Comparison of ENCODE assay signal across 10 cellular contexts in the genomic region with DNA sequence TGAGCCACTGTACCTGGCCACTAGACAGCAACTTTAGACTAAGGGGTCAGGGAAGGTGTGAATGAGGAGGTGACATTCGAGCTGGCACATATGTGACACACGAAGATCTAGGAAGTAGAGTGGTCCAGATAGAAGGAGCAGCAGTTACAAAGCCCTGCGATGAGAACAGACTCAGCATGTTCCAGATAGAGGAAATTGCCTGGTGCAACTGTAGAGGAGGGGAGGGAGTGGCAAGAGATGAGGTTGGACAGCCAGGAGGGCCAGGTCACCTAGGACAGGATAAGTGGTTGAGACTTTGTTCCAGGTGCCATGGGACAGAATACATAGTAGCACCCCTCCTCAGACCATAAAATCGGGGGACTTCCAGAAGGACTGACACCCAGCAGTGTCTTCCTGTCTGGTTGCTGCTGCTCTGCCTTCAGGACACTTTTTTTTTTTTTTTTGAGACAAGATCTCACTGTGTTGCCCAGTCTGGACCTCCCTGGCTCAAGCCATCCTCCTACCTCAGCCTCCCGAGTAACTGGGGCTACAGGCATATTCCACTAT. TPM values are rescaled to one million over a fixed set of nuclear protein-coding genes. Genes with fewer than 3 reads are reported as not detected.
A peak's percentile ranks its signal among the peaks of the same experiment; 100 is the strongest.
DNase-seq lines count a peak whose midpoint lies in the region; ATAC-seq and TF ChIP-seq lines count a peak whose summit lies in the region.
"Had no signal": no experiment of that assay in that cellular context is flagged by ENCODE, and none has a peak within 500 bp of the region (broad histone marks: within the 10 kb centered on the region; RNA-seq: fewer than 3 reads in every experiment).

No MANE protein-coding gene starts in this region.

- H3K27me3 ChIP-seq in CD4-positive, alpha-beta memory T cell (ENCODE audit: insufficient read depth, low read length) = no peaks in the 10 kb centered on the region
- no peaks in the 10 kb centered on the region for H3K27me3 ChIP-seq in esophagus squamous epithelium

- peak overlapping the region in 1 of 8 donors; percentile 59 for H3K4me3 Mint-ChIP-seq in CD4-positive, alpha-beta memory T cell
- H3K4me3 Mint-ChIP-seq in activated CD4-positive, alpha-beta memory T cell treated with anti-CD3 and anti-CD28 coated beads for 36 hours = no peak overlapping the region
- H3K4me3 Mint-ChIP-seq in osteocyte (ENCODE audit: unreplicated experiment) = no peak overlapping the region

- CTCF ChIA-PET in CD4-positive, alpha-beta memory T cell (lab: Charles Lee; ENCODE audit: partially characterized antibody) = interaction anchor here (0.7 to 3.9 kb wide), 2 partner anchors 43 to 199 kb away, joined by 3 to 17 read pairs; no protein-coding TSS in a partner anchor
- CTCF ChIA-PET in activated CD4-positive, alpha-beta memory T cell treated with anti-CD3 and anti-CD28 coated beads for 36 hours (lab: Charles Lee) = interaction anchor here (1.4 to 2.2 kb wide), 2 partner anchors 7 to 42 kb away, joined by 3 to 8 read pairs; no protein-coding TSS in a partner anchor

- TF ChIP-seq POLR2A in esophagus squamous epithelium (IDR thresholded peaks at IDR 0.05) = no peak

- DNase-seq in CD4-positive, alpha-beta memory T cell = no peak
- DNase-seq in activated CD4-positive, alpha-beta memory T cell treated with anti-CD3 and anti-CD28 coated beads for 36 hours = no peak
- DNase-seq in esophagus squamous epithelium (lab: John Stamatoyannopoulos, UW) (no peak), osteocyte (ENCODE audit: extremely low spot score, unreplicated experiment) (no peak), dedifferentiated amniotic fluid mesenchymal stem cell (ENCODE audit: extremely low spot score) (no peak)
- DNase-seq: stimulated activated naive CD4-positive, alpha-beta T cell had no signal

- H3K27ac Mint-ChIP-seq in CD4-positive, alpha-beta memory T cell = peak overlapping the region; percentile 54 to 95 (median 91)
- peak overlapping the region; percentile 9 for H3K27ac Mint-ChIP-seq in activated CD4-positive, alpha-beta memory T cell treated with anti-CD3 and anti-CD28 coated beads for 36 hours
- peak overlapping the region; percentile 87 for H3K27ac Mint-ChIP-seq in osteocyte (ENCODE audit: unreplicated experiment)

- WGBS in esophagus squamous epithelium, 2 donors = 80 to 81% methylated on average over 5 of the region's 5 CpGs

- intact Hi-C loops in CD4-positive, alpha-beta memory T cell (cut with micrococcal nuclease) = no loop called here
- intact Hi-C loops in activated CD4-positive, alpha-beta memory T cell treated with anti-CD3 and anti-CD28 coated beads for 36 hours (cut with micrococcal nuclease) = no loop called here
- intact Hi-C loops in esophagus squamous epithelium (cut with DNase I) = no loop called here

- peaks cover 24 to 56% (median 37%) of the 10 kb centered on the region in 4 donors for H3K4me1 Mint-ChIP-seq in CD4-positive, alpha-beta memory T cell
- H3K4me1 Mint-ChIP-seq in activated CD4-positive, alpha-beta memory T cell treated with anti-CD3 and anti-CD28 coated beads for 36 hours (ENCODE audit: low read depth) = peaks cover 38% of the 10 kb centered on the region
- peaks cover 47% of the 10 kb centered on the region for H3K4me1 Mint-ChIP-seq in osteocyte (ENCODE audit: unreplicated experiment)

- POLR2A ChIA-PET in CD4-positive, alpha-beta memory T cell (lab: Charles Lee; ENCODE audit: partially characterized antibody) = no interaction called here
- POLR2A ChIA-PET in activated CD4-positive, alpha-beta memory T cell treated with anti-CD3 and anti-CD28 coated beads for 36 hours (lab: Charles Lee) = interaction anchor here (0.6 kb wide), 1 partner anchor 28 kb away, joined by 4 read pairs; no protein-coding TSS in a partner anchor

- ATAC-seq in HG03354 (IDR thresholded peaks at IDR 0.05; ENCODE audit: poor library complexity, severe bottlenecking, unreplicated experiment) (no peak), HG03039 (IDR thresholded peaks at IDR 0.05; ENCODE audit: unreplicated experiment) (no peak), HG03457 (IDR thresholded peaks at IDR 0.05; ENCODE audit: unreplicated experiment) (no peak)

- H3K9me3 Mint-ChIP-seq in CD4-positive, alpha-beta memory T cell = no peaks in the 10 kb centered on the region
- H3K9me3 Mint-ChIP-seq in activated CD4-positive, alpha-beta memory T cell treated with anti-CD3 and anti-CD28 coated beads for 36 hours = no peaks in the 10 kb centered on the region
- no peaks in the 10 kb centered on the region for H3K9me3 Mint-ChIP-seq in osteocyte (ENCODE audit: unreplicated experiment)

- no peak overlapping the region for H3K4me3 ChIP-seq in CD4-positive, alpha-beta memory T cell (ENCODE audit: low read length in 2 of 2)
- H3K4me3 ChIP-seq in esophagus squamous epithelium = no peak overlapping the region

- no peaks in the 10 kb centered on the region for H3K9me3 ChIP-seq in CD4-positive, alpha-beta memory T cell (ENCODE audit: control insufficient read depth in 1 of 2, low read length in 2 of 2)
- no peaks in the 10 kb centered on the region for H3K9me3 ChIP-seq in esophagus squamous epithelium

- H3K4me1 ChIP-seq in CD4-positive, alpha-beta memory T cell (ENCODE audit: insufficient read depth, low read length) = peaks cover 24% of the 10 kb centered on the region
- H3K4me1 ChIP-seq in esophagus squamous epithelium = peaks cover 51 to 82% (median 59%) of the 10 kb centered on the region in 3 donors

- peaks cover 0 to 16% of the 10 kb centered on the region in 2 donors for H3K36me3 Mint-ChIP-seq in CD4-positive, alpha-beta memory T cell
- no peaks in the 10 kb centered on the region for H3K36me3 Mint-ChIP-seq in activated CD4-positive, alpha-beta memory T cell treated with anti-CD3 and anti-CD28 coated beads for 36 hours
- peaks cover 6% of the 10 kb centered on the region for H3K36me3 Mint-ChIP-seq in osteocyte (ENCODE audit: unreplicated experiment)

- peak overlapping the region; percentile 37 for H3K27ac ChIP-seq in CD4-positive, alpha-beta memory T cell (ENCODE audit: low read depth, low read length)
- peak overlapping the region; percentile 77 to 89 (median 86) for H3K27ac ChIP-seq in esophagus squamous epithelium
- H3K27ac ChIP-seq: VCaP had no signal

- TF ChIP-seq CTCF in esophagus squamous epithelium (IDR thresholded peaks at IDR 0.05) (no peak), osteocyte (IDR thresholded peaks at IDR 0.05) (no peak)

- H3K36me3 ChIP-seq in CD4-positive, alpha-beta memory T cell (ENCODE audit: insufficient read depth, low read length) = peaks cover 14% of the 10 kb centered on the region
- no peaks in the 10 kb centered on the region for H3K36me3 ChIP-seq in esophagus squamous epithelium

- no peaks in the 10 kb centered on the region for H3K27me3 Mint-ChIP-seq in CD4-positive, alpha-beta memory T cell
- H3K27me3 Mint-ChIP-seq in activated CD4-positive, alpha-beta memory T cell treated with anti-CD3 and anti-CD28 coated beads for 36 hours = no peaks in the 10 kb centered on the region
- H3K27me3 Mint-ChIP-seq in osteocyte (ENCODE audit: unreplicated experiment) = no peaks in the 10 kb centered on the region

RNA-seq across cellular contexts. Expression of a gene that starts 11.0 kb away (rescaled TPM):
- 100 to 1,000 TPM; 103 to 107 TPM for total RNA-seq in CD4-positive, alpha-beta memory T cell
- polyA plus RNA-seq in CD4-positive, alpha-beta memory T cell = 10 to 100 TPM; 15.4 to 18.1 TPM
- total RNA-seq in activated CD4-positive, alpha-beta memory T cell treated with anti-CD3 and anti-CD28 coated beads for 36 hours = 10 to 100 TPM; 39.2 to 40.2 TPM
- total RNA-seq in esophagus squamous epithelium (10 to 100 TPM; 12.3 to 42.7 (median 19.6) TPM), osteocyte (46.3 and 51.2 TPM in 2 replicates)

RNA-seq across cellular contexts. Expression of a gene that starts 11.8 kb away (rescaled TPM):
- 10 to 100 TPM; 41.2 to 45.9 TPM for total RNA-seq in CD4-positive, alpha-beta memory T cell
- 100 to 1,000 TPM; 127 to 128 TPM for polyA plus RNA-seq in CD4-positive, alpha-beta memory T cell
- 100 to 1,000 TPM; 141 to 148 TPM for total RNA-seq in activated CD4-positive, alpha-beta memory T cell treated with anti-CD3 and anti-CD28 coated beads for 36 hours
- total RNA-seq in esophagus squamous epithelium = 10 to 100 TPM; 41.4 to 85.1 (median 63.7) TPM
- 121 and 125 TPM in 2 replicates for total RNA-seq in osteocyte

RNA-seq across cellular contexts. Expression of a gene that starts 14.3 kb away (rescaled TPM):
- total RNA-seq in CD4-positive, alpha-beta memory T cell = 100 to 1,000 TPM; 141 to 144 TPM
- 10 to 100 TPM; 18.5 to 37.3 TPM for polyA plus RNA-seq in CD4-positive, alpha-beta memory T cell
- 10 to 100 TPM; 88.6 to 94.2 TPM for total RNA-seq in activated CD4-positive, alpha-beta memory T cell treated with anti-CD3 and anti-CD28 coated beads for 36 hours
- total RNA-seq in esophagus squamous epithelium (10 to 100 TPM; 26.5 to 46.9 (median 37.0) TPM), osteocyte (68.2 and 75.4 TPM in 2 replicates)

RNA-seq across cellular contexts. Expression of a gene that starts 16.4 kb away (rescaled TPM):
- 10 to 100 TPM; 56.8 to 58.4 TPM for total RNA-seq in CD4-positive, alpha-beta memory T cell
- polyA plus RNA-seq in CD4-positive, alpha-beta memory T cell = 100 to 1,000 TPM; 130 to 147 TPM
- total RNA-seq in activated CD4-positive, alpha-beta memory T cell treated with anti-CD3 and anti-CD28 coated beads for 36 hours = 10 to 100 TPM; 31.8 to 32.1 TPM
- total RNA-seq in esophagus squamous epithelium = 10 to 100 TPM; 35.8 to 48.8 (median 42.1) TPM
- 29.5 and 30.0 TPM in 2 replicates for total RNA-seq in osteocyte

RNA-seq across cellular contexts. Expression of a gene that starts 26.2 kb away (rescaled TPM):
- 1 to 10 TPM; 5.9 to 7.0 TPM for total RNA-seq in CD4-positive, alpha-beta memory T cell
- under 1 TPM; 0.81 to 0.96 TPM for polyA plus RNA-seq in CD4-positive, alpha-beta memory T cell
- under 1 TPM in 1 of 2 experiments, not detected in 1; 0.76 TPM for total RNA-seq in activated CD4-positive, alpha-beta memory T cell treated with anti-CD3 and anti-CD28 coated beads for 36 hours
- total RNA-seq in esophagus squamous epithelium (under 1 TPM in 2 of 4 donors, not detected in 2; 0.57 to 0.99 TPM), osteocyte (1.4 and 1.5 TPM in 2 replicates)

Comparison
In these comparisons a context has a peak if more than half of its experiments do, and no peak if none do; other contexts are left out.
1. H3K27ac Mint-ChIP-seq: peak in every context shown above with its lines; median percentile 91 in CD4-positive, alpha-beta memory T cell; 87 in osteocyte; 9 in activated CD4-positive, alpha-beta memory T cell treated with anti-CD3 and anti-CD28 coated beads for 36 hours.